Comparison of ENCODE assay signal across 1 cellular context in the genomic region with DNA sequence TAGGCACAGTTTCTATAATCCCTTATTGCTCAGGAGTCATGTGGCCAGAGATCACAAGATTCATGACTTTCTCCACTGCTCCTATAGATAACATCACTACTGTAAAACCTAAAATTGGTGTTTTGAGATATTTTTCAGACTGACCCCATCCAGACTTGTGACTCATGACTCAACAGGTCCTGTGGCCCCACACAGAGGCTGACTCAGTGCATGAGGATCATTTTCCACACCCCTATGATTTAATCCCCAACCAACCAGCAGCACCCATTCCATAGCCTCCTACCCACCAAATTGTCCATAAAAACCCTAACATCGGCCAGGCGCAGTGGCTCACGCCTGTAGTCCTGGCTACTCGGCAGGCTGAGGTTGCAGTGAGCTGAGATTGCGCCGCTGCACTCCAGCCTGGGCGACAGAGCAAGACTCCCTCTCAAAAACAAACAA.
TF ChIP-seq lines count a peak whose summit lies in the region.

No MANE protein-coding gene starts in this region.

TF ChIP-seq in K562, 482 proteins besides CTCF, POLR2A, EP300 and RAD21 (continued from another document and continues in another):
- TF ChIP-seq, protein P1, sequence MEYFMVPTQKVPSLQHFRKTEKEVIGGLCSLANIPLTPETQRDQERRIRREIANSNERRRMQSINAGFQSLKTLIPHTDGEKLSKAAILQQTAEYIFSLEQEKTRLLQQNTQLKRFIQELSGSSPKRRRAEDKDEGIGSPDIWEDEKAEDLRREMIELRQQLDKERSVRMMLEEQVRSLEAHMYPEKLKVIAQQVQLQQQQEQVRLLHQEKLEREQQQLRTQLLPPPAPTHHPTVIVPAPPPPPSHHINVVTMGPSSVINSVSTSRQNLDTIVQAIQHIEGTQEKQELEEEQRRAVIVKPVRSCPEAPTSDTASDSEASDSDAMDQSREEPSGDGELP (CRISPR knock-in tag; IDR thresholded peaks at IDR 0.05; ENCODE audit: borderline replicate concordance) = no peak
- peak in 1 of 2 experiments; percentile 78; a peak in 2 of 4 replicates for TF ChIP-seq HDAC1 (IDR thresholded peaks at IDR 0.05)
- no peak for TF ChIP-seq RFX7 (CRISPR knock-in tag; IDR thresholded peaks at IDR 0.05)
- TF ChIP-seq C11orf30 (IDR thresholded peaks at IDR 0.05; ENCODE audit: low read depth) = peak; percentile 61; the same call in 1 of the 2 replicates
- TF ChIP-seq ZNF699 (CRISPR knock-in tag; IDR thresholded peaks at IDR 0.05; ENCODE audit: insufficient replicate concordance) = no peak
- TF ChIP-seq, protein P2, sequence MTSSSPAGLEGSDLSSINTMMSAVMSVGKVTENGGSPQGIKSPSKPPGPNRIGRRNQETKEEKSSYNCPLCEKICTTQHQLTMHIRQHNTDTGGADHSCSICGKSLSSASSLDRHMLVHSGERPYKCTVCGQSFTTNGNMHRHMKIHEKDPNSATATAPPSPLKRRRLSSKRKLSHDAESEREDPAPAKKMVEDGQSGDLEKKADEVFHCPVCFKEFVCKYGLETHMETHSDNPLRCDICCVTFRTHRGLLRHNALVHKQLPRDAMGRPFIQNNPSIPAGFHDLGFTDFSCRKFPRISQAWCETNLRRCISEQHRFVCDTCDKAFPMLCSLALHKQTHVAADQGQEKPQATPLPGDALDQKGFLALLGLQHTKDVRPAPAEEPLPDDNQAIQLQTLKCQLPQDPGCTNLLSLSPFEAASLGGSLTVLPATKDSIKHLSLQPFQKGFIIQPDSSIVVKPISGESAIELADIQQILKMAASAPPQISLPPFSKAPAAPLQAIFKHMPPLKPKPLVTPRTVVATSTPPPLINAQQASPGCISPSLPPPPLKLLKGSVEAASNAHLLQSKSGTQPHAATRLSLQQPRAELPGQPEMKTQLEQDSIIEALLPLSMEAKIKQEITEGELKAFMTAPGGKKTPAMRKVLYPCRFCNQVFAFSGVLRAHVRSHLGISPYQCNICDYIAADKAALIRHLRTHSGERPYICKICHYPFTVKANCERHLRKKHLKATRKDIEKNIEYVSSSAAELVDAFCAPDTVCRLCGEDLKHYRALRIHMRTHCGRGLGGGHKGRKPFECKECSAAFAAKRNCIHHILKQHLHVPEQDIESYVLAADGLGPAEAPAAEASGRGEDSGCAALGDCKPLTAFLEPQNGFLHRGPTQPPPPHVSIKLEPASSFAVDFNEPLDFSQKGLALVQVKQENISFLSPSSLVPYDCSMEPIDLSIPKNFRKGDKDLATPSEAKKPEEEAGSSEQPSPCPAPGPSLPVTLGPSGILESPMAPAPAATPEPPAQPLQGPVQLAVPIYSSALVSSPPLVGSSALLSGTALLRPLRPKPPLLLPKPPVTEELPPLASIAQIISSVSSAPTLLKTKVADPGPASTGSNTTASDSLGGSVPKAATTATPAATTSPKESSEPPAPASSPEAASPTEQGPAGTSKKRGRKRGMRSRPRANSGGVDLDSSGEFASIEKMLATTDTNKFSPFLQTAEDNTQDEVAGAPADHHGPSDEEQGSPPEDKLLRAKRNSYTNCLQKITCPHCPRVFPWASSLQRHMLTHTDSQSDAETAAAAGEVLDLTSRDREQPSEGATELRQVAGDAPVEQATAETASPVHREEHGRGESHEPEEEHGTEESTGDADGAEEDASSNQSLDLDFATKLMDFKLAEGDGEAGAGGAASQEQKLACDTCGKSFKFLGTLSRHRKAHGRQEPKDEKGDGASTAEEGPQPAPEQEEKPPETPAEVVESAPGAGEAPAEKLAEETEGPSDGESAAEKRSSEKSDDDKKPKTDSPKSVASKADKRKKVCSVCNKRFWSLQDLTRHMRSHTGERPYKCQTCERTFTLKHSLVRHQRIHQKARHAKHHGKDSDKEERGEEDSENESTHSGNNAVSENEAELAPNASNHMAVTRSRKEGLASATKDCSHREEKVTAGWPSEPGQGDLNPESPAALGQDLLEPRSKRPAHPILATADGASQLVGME (CRISPR knock-in tag; IDR thresholded peaks at IDR 0.05) = no peak
- TF ChIP-seq TGIF2 (CRISPR knock-in tag; IDR thresholded peaks at IDR 0.05) = no peak
- TF ChIP-seq BMI1 (IDR thresholded peaks at IDR 0.05; ENCODE audit: low read length) = no peak
- TF ChIP-seq KLF1 (tag; IDR thresholded peaks at IDR 0.05) = no peak
- TF ChIP-seq ZNF316 (IDR thresholded peaks at IDR 0.05) = peak; percentile 41; the same call in 1 of the 2 replicates
- TF ChIP-seq LARP7 (IDR thresholded peaks at IDR 0.05) = 0 out of 2 replicates have a peak, but pooled peaks have one; percentile 21
- TF ChIP-seq ADNP (tag; IDR thresholded peaks at IDR 0.05) = peak; percentile 52; the same call in 1 of the 2 replicates
- TF ChIP-seq, protein P3, sequence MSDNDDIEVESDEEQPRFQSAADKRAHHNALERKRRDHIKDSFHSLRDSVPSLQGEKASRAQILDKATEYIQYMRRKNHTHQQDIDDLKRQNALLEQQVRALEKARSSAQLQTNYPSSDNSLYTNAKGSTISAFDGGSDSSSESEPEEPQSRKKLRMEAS (CRISPR knock-in tag; IDR thresholded peaks at IDR 0.05) = no peak
- no peak for TF ChIP-seq HCFC1 (IDR thresholded peaks at IDR 0.05; ENCODE audit: low read depth, low read length)
- TF ChIP-seq, protein P4, sequence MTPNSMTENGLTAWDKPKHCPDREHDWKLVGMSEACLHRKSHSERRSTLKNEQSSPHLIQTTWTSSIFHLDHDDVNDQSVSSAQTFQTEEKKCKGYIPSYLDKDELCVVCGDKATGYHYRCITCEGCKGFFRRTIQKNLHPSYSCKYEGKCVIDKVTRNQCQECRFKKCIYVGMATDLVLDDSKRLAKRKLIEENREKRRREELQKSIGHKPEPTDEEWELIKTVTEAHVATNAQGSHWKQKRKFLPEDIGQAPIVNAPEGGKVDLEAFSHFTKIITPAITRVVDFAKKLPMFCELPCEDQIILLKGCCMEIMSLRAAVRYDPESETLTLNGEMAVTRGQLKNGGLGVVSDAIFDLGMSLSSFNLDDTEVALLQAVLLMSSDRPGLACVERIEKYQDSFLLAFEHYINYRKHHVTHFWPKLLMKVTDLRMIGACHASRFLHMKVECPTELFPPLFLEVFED (CRISPR knock-in tag; conservative IDR thresholded peaks at IDR 0.05) = no peak
- TF ChIP-seq MTA1 (IDR thresholded peaks at IDR 0.05; ENCODE audit: borderline replicate concordance) = 0 out of 2 replicates have a peak, but pooled peaks have one; percentile 48
- TF ChIP-seq, protein P5, sequence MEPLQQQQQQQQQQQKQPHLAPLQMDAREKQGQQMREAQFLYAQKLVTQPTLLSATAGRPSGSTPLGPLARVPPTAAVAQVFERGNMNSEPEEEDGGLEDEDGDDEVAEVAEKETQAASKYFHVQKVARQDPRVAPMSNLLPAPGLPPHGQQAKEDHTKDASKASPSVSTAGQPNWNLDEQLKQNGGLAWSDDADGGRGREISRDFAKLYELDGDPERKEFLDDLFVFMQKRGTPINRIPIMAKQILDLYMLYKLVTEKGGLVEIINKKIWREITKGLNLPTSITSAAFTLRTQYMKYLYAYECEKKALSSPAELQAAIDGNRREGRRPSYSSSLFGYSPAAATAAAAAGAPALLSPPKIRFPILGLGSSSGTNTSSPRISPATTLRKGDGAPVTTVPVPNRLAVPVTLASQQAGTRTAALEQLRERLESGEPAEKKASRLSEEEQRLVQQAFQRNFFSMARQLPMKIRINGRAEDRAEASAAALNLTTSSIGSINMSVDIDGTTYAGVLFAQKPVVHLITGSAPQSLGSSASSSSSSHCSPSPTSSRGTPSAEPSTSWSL (CRISPR knock-in tag; IDR thresholded peaks at IDR 0.05; ENCODE audit: borderline replicate concordance) = no peak
- no peak for TF ChIP-seq STAT5B (CRISPR knock-in tag; IDR thresholded peaks at IDR 0.05)
- TF ChIP-seq JUND (IDR thresholded peaks at IDR 0.05; ENCODE audit: borderline replicate concordance, low read depth, low read length) = peak; percentile 93
- peak; percentile 86; the same call in 2 of the 3 replicates for TF ChIP-seq JUND (tag; IDR thresholded peaks at IDR 0.05; ENCODE audit: borderline replicate concordance, low read depth, low read length)
- no peak for TF ChIP-seq ZNF444 (CRISPR knock-in tag; IDR thresholded peaks at IDR 0.05)
- peak; percentile 57; the same call in 1 of the 2 replicates for TF ChIP-seq FOXJ2 (tag; IDR thresholded peaks at IDR 0.05)
- TF ChIP-seq NCOR1 (IDR thresholded peaks at IDR 0.05) = peak; percentile 37; the same call in 1 of the 2 replicates
- TF ChIP-seq TAL1 (IDR thresholded peaks at IDR 0.05) = no peak
- TF ChIP-seq, protein P6, sequence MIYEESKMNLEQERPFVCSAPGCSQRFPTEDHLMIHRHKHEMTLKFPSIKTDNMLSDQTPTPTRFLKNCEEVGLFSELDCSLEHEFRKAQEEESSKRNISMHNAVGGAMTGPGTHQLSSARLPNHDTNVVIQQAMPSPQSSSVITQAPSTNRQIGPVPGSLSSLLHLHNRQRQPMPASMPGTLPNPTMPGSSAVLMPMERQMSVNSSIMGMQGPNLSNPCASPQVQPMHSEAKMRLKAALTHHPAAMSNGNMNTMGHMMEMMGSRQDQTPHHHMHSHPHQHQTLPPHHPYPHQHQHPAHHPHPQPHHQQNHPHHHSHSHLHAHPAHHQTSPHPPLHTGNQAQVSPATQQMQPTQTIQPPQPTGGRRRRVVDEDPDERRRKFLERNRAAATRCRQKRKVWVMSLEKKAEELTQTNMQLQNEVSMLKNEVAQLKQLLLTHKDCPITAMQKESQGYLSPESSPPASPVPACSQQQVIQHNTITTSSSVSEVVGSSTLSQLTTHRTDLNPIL (CRISPR knock-in tag; IDR thresholded peaks at IDR 0.05) = no peak
- TF ChIP-seq, protein P7, sequence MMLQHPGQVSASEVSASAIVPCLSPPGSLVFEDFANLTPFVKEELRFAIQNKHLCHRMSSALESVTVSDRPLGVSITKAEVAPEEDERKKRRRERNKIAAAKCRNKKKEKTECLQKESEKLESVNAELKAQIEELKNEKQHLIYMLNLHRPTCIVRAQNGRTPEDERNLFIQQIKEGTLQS (IDR thresholded peaks at IDR 0.05) = peak; percentile 93
- TF ChIP-seq, protein P7 (CRISPR knock-in tag; conservative IDR thresholded peaks at IDR 0.05) = no peak
- no peak; the same call in 1 of the 2 replicates for TF ChIP-seq L3MBTL2 (IDR thresholded peaks at IDR 0.05)
- TF ChIP-seq, protein P8, sequence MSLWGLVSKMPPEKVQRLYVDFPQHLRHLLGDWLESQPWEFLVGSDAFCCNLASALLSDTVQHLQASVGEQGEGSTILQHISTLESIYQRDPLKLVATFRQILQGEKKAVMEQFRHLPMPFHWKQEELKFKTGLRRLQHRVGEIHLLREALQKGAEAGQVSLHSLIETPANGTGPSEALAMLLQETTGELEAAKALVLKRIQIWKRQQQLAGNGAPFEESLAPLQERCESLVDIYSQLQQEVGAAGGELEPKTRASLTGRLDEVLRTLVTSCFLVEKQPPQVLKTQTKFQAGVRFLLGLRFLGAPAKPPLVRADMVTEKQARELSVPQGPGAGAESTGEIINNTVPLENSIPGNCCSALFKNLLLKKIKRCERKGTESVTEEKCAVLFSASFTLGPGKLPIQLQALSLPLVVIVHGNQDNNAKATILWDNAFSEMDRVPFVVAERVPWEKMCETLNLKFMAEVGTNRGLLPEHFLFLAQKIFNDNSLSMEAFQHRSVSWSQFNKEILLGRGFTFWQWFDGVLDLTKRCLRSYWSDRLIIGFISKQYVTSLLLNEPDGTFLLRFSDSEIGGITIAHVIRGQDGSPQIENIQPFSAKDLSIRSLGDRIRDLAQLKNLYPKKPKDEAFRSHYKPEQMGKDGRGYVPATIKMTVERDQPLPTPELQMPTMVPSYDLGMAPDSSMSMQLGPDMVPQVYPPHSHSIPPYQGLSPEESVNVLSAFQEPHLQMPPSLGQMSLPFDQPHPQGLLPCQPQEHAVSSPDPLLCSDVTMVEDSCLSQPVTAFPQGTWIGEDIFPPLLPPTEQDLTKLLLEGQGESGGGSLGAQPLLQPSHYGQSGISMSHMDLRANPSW (CRISPR knock-in tag; IDR thresholded peaks at IDR 0.05) = no peak
- 0 out of 2 replicates have a peak, but pooled peaks have one; percentile 40 for TF ChIP-seq LEF1 (IDR thresholded peaks at IDR 0.05)
- TF ChIP-seq ZFX (CRISPR knock-in tag; IDR thresholded peaks at IDR 0.05) = no peak
- no peak for TF ChIP-seq NUFIP1 (IDR thresholded peaks at IDR 0.05; ENCODE audit: partially characterized antibody)
- no peak for TF ChIP-seq ZNF551 (CRISPR knock-in tag; IDR thresholded peaks at IDR 0.05)
- TF ChIP-seq SRSF3 (IDR thresholded peaks at IDR 0.05; ENCODE audit: insufficient read depth, low read length) = no peak
- peak; percentile 40 for TF ChIP-seq FOS (IDR thresholded peaks at IDR 0.05; ENCODE audit: extremely low read depth, insufficient read length)
- TF ChIP-seq RCOR1 (IDR thresholded peaks at IDR 0.05; ENCODE audit: borderline replicate concordance in 1 of 2, low read depth in 2 of 2, low read length in 2 of 2) = peak in 1 of 2 experiments; percentile 21; a peak in 1 of 4 replicates
- no peak for TF ChIP-seq ZNF780A (CRISPR knock-in tag; IDR thresholded peaks at IDR 0.05)
- TF ChIP-seq HDAC2 (IDR thresholded peaks at IDR 0.05) = peak; percentile 67
- TF ChIP-seq GTF2A2 (tag; IDR thresholded peaks at IDR 0.05) = no peak
- no peak for TF ChIP-seq NR2C2 (CRISPR knock-in tag; IDR thresholded peaks at IDR 0.05)
- TF ChIP-seq NR2C2 (tag; IDR thresholded peaks at IDR 0.05) = peak; percentile 61; the same call in 1 of the 2 replicates
- TF ChIP-seq FOSL1 (tag; conservative IDR thresholded peaks at IDR 0.05) = peak; percentile 99
- no peak for TF ChIP-seq MTF1 (CRISPR knock-in tag; IDR thresholded peaks at IDR 0.05; ENCODE audit: borderline replicate concordance)
- TF ChIP-seq, protein P9, sequence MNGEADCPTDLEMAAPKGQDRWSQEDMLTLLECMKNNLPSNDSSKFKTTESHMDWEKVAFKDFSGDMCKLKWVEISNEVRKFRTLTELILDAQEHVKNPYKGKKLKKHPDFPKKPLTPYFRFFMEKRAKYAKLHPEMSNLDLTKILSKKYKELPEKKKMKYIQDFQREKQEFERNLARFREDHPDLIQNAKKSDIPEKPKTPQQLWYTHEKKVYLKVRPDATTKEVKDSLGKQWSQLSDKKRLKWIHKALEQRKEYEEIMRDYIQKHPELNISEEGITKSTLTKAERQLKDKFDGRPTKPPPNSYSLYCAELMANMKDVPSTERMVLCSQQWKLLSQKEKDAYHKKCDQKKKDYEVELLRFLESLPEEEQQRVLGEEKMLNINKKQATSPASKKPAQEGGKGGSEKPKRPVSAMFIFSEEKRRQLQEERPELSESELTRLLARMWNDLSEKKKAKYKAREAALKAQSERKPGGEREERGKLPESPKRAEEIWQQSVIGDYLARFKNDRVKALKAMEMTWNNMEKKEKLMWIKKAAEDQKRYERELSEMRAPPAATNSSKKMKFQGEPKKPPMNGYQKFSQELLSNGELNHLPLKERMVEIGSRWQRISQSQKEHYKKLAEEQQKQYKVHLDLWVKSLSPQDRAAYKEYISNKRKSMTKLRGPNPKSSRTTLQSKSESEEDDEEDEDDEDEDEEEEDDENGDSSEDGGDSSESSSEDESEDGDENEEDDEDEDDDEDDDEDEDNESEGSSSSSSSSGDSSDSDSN (IDR thresholded peaks at IDR 0.05; ENCODE audit: borderline replicate concordance in 1 of 2, low read depth in 2 of 2, low read length in 2 of 2) = no peak
